ENCODE assay signal across 9 cellular contexts in genomic region chr17:63476494-63476856, GRCh38. TPM values are rescaled to one million over a fixed set of nuclear protein-coding genes. Genes with fewer than 3 reads are reported as not detected.
A peak's percentile ranks its signal among the peaks of the same experiment; 100 is the strongest.
DNase-seq lines count a peak whose midpoint lies in the region; ATAC-seq lines count a peak whose summit lies in the region.
"Had no signal": no experiment of that assay in that cellular context is flagged by ENCODE, and none has a peak within 500 bp of the region (broad histone marks: within the 10 kb centered on the region; RNA-seq: fewer than 3 reads in every experiment).

No MANE protein-coding gene starts in this region.

- peak overlapping the region in 8 of 10 donors; percentile 23 to 83 (median 54) for H3K4me3 Mint-ChIP-seq in naive thymus-derived CD4-positive, alpha-beta T cell

- H3K4me1 Mint-ChIP-seq in naive thymus-derived CD4-positive, alpha-beta T cell: peaks cover 0 to 18% (median 8%) of the 10 kb centered on the region in 7 donors

- H3K9me3 Mint-ChIP-seq in naive thymus-derived CD4-positive, alpha-beta T cell: no peaks in the 10 kb centered on the region

- no peak overlapping the region for H3K27ac ChIP-seq in naive thymus-derived CD4-positive, alpha-beta T cell (ENCODE audit: low read depth, low read length)

- H3K27ac Mint-ChIP-seq in naive thymus-derived CD4-positive, alpha-beta T cell: no peak overlapping the region

- H3K4me1 ChIP-seq in naive thymus-derived CD4-positive, alpha-beta T cell (ENCODE audit: control insufficient read depth in 2 of 2, insufficient read depth in 2 of 2, low read length in 2 of 2): peaks cover 5 to 14% of the 10 kb centered on the region in 2 donors

- peak; percentile 14 for ATAC-seq in naive thymus-derived CD4-positive, alpha-beta T cell
- no peak for ATAC-seq in HG03342 (IDR thresholded peaks at IDR 0.05; ENCODE audit: unreplicated experiment)

- intact Hi-C loops in naive thymus-derived CD4-positive, alpha-beta T cell (cut with micrococcal nuclease): loop anchor here in 1 of 2 donors (2.0 kb wide), 1 partner anchor 30 kb away; the partner anchor contains the start of gene CYB561

- H3K36me3 Mint-ChIP-seq in naive thymus-derived CD4-positive, alpha-beta T cell: no peaks in the 10 kb centered on the region

- DNase-seq in NCI-H1436 (lab: John Stamatoyannopoulos, UW): peak; percentile 53
- DNase-seq in NCI-H1436 treated with DMSO at 0.1 percent for 48 hours (lab: John Stamatoyannopoulos, UW): no peak
- peak; percentile 15 for DNase-seq in NCI-H748 treated with DMSO at 0.1 percent for 48 hours (lab: John Stamatoyannopoulos, UW)
- peak; percentile 76 for DNase-seq in ecto neural progenitor cell (ENCODE audit: low spot score)
- peak in 2 of 9 donors; percentile 6 to 30 for DNase-seq in naive thymus-derived CD4-positive, alpha-beta T cell
- DNase-seq in D341Med (ENCODE audit: low spot score): no peak
- DNase-seq in occipital lobe (lab: John Stamatoyannopoulos, UW): no peak

- H3K27me3 ChIP-seq in naive thymus-derived CD4-positive, alpha-beta T cell (ENCODE audit: control insufficient read depth in 2 of 2, insufficient read depth in 2 of 2, low read length in 2 of 2): peaks cover 0 to 12% of the 10 kb centered on the region in 2 donors

- no peaks in the 10 kb centered on the region for H3K36me3 ChIP-seq in naive thymus-derived CD4-positive, alpha-beta T cell (ENCODE audit: control insufficient read depth in 2 of 3, insufficient read depth in 3 of 3, low read length in 3 of 3)

- peaks cover 20 to 57% (median 28%) of the 10 kb centered on the region in 5 donors for H3K27me3 Mint-ChIP-seq in naive thymus-derived CD4-positive, alpha-beta T cell

- H3K9me3 ChIP-seq in naive thymus-derived CD4-positive, alpha-beta T cell (ENCODE audit: control insufficient read depth in 2 of 3, low read length in 3 of 3): no peaks in the 10 kb centered on the region

- POLR2A ChIA-PET in naive thymus-derived CD4-positive, alpha-beta T cell (lab: Charles Lee): no interaction called here

- peak overlapping the region; percentile 24 for H3K4me3 ChIP-seq in naive thymus-derived CD4-positive, alpha-beta T cell (ENCODE audit: low read length)

- CTCF ChIA-PET in naive thymus-derived CD4-positive, alpha-beta T cell (lab: Charles Lee): interaction anchor here (4.2 kb wide), 1 partner anchor 50 kb away, joined by 58 read pairs; no protein-coding TSS in a partner anchor

RNA-seq across cellular contexts. Expression of gene ACE, which starts 0.4 kb away (rescaled TPM):
- 10 to 100 TPM in 1 of 5 experiments, 1 to 10 TPM in 2, under 1 TPM in 2; 0.73 to 14.4 (median 2.3) TPM for total RNA-seq in naive thymus-derived CD4-positive, alpha-beta T cell
- polyA plus RNA-seq in naive thymus-derived CD4-positive, alpha-beta T cell: not detected
- 5.3 TPM for total RNA-seq in occipital lobe

RNA-seq across cellular contexts. Expression of gene CYB561, which starts 30.4 kb away (rescaled TPM):
- 10 to 100 TPM in 3 of 5 experiments, 1 to 10 TPM in 2; 5.0 to 20.4 (median 11.0) TPM for total RNA-seq in naive thymus-derived CD4-positive, alpha-beta T cell
- polyA plus RNA-seq in naive thymus-derived CD4-positive, alpha-beta T cell: 1 to 10 TPM; 1.9 to 3.0 TPM
- 21.7 TPM for total RNA-seq in occipital lobe

RNA-seq across cellular contexts. Expression of gene KCNH6, which starts 46.7 kb away (rescaled TPM):
- not detected for total RNA-seq in naive thymus-derived CD4-positive, alpha-beta T cell
- polyA plus RNA-seq in naive thymus-derived CD4-positive, alpha-beta T cell: not detected
- total RNA-seq in occipital lobe: 0.16 TPM
- total RNA-seq: activated CD8-positive, alpha-beta memory T cell treated with anti-CD3 and anti-CD28 coated beads for 36 hours had no signal

Comparison
In these comparisons a context has a peak if more than half of its experiments do, and no peak if none do; other contexts are left out.
1. DNase-seq: peak in NCI-H1436 (single experiment), NCI-H748 treated with DMSO at 0.1 percent for 48 hours (single experiment) and ecto neural progenitor cell (single experiment); none in NCI-H1436 treated with DMSO at 0.1 percent for 48 hours (single experiment), D341Med (single experiment) and occipital lobe (single experiment).